In genomic region chr19:39413269-39413902, GRCh38 we compare ENCODE assay signal across 8 cellular contexts. TPM values are rescaled to one million over a fixed set of nuclear protein-coding genes. Genes with fewer than 3 reads are reported as not detected.
A peak's percentile ranks its signal among the peaks of the same experiment; 100 is the strongest.
DNase-seq lines count a peak whose midpoint lies in the region; ATAC-seq, FAIRE-seq and TF ChIP-seq lines count a peak whose summit lies in the region.

No MANE protein-coding gene starts in this region.

- TF ChIP-seq CTCF in A549 (IDR thresholded peaks at IDR 0.05), result no peak

- peak overlapping the region; percentile 95 for H4K91ac ChIP-seq in mesenchymal stem cell (ENCODE audit: low read length)

- H4K8ac ChIP-seq in mesenchymal stem cell (ENCODE audit: low read length), result peak overlapping the region; percentile 79

- no peak for FAIRE-seq in A549 (lab: Jason Lieb, UNC)

- H3K14ac ChIP-seq in mesenchymal stem cell (ENCODE audit: low read length in 2 of 2), result peak overlapping the region in 1 of 2 experiments; percentile 62

- TF ChIP-seq EP300 in A549 (IDR thresholded peaks at IDR 0.05), result no peak; a peak in 1 of 5 replicates

- CTCF ChIA-PET in A549 (lab: Yijun Ruan, JAX), result interaction anchor here (0.6 to 23.5 kb wide), 15 partner anchors 13 to 130 kb away, joined by 3 to 457 read pairs (median 6); partner anchors contain the start of genes EID2B, MED29, PAF1 and RPS16

- H3K27ac ChIP-seq in A549 (peak overlapping the region; percentile 89 to 94), mesenchymal stem cell (ENCODE audit: low read length, poor library complexity, severe bottlenecking) (peak overlapping the region; percentile 98), urinary bladder (ENCODE audit: low read depth) (peak overlapping the region; percentile 88)

- no peak overlapping the region for H3K23ac ChIP-seq in mesenchymal stem cell (ENCODE audit: low read length in 2 of 2)

- peak; percentile 67 to 74 for DNase-seq in A549 (ENCODE audit: low read depth in 1 of 2, low spot score in 1 of 2)
- DNase-seq in H7, result peak; percentile 94
- peak; percentile 85 for DNase-seq in ecto neural progenitor cell (ENCODE audit: low spot score)
- peak; percentile 77 for DNase-seq in mesenchymal stem cell
- no peak for DNase-seq in epidermal melanocyte (ENCODE audit: insufficient read length, low spot score)
- no peak for DNase-seq in KG1 (lab: John Stamatoyannopoulos, UW)

- H3K18ac ChIP-seq in mesenchymal stem cell (ENCODE audit: low read depth in 1 of 2, low read length in 2 of 2), result peak overlapping the region; percentile 81 to 87

- 4% methylated on average over 30 of the region's 55 CpGs for WGBS in A549 (ENCODE audit: missing lambda C conversion rate)
- WGBS in mesenchymal stem cell, result under 1% methylated on average over 42 of the region's 55 CpGs
- 2% methylated on average over 55 of the region's 55 CpGs for WGBS in urinary bladder

- ATAC-seq in A549, result peak; percentile 1; a peak in 4 of 6 replicates
- peak; percentile 0 for ATAC-seq in SK-N-SH treated with all-trans-retinoic acid at 6 μM for 48 hours

- no peak overlapping the region for H2AFZ ChIP-seq in mesenchymal stem cell (ENCODE audit: low read depth, low read length)

- no peak for TF ChIP-seq RAD21 in A549 (conservative IDR thresholded peaks at IDR 0.05 in 1 of 2, IDR thresholded peaks at IDR 0.05 in 1 of 2)

- no peaks in the 10 kb centered on the region for H3K9me3 ChIP-seq in A549
- no peaks in the 10 kb centered on the region for H3K9me3 ChIP-seq in mesenchymal stem cell (ENCODE audit: control insufficient read depth, low read length)

- H2BK5ac ChIP-seq in mesenchymal stem cell (ENCODE audit: low read depth, low read length, poor library complexity, severe bottlenecking), result peak overlapping the region; percentile 97

- H2BK15ac ChIP-seq in mesenchymal stem cell (ENCODE audit: low read depth, poor library complexity, severe bottlenecking), result peak overlapping the region; percentile 83

- peak overlapping the region; percentile 90 for H2AK5ac ChIP-seq in mesenchymal stem cell (ENCODE audit: low read length, severe bottlenecking)

- H3K4me1 ChIP-seq in A549 (peaks cover 41% of the 10 kb centered on the region), mesenchymal stem cell (ENCODE audit: control insufficient read depth, insufficient read depth, low read depth, low read length) (peaks cover 46% of the 10 kb centered on the region), urinary bladder (ENCODE audit: insufficient read depth) (no peaks in the 10 kb centered on the region)

- H3K4me3 ChIP-seq in A549 (peak overlapping the region; percentile 67), H7 (ENCODE audit: insufficient read depth, low read depth, low read length) (peak overlapping the region; percentile 87), mesenchymal stem cell (ENCODE audit: insufficient read depth in 1 of 2, low read depth in 1 of 2, low read length in 2 of 2) (peak overlapping the region; percentile 75 to 92), urinary bladder (ENCODE audit: low read depth, low read length) (peak overlapping the region; percentile 60)

- H3K27me3 ChIP-seq in H7 (ENCODE audit: control insufficient read depth, insufficient read depth, low read length) (no peaks in the 10 kb centered on the region), mesenchymal stem cell (ENCODE audit: control insufficient read depth in 1 of 2, insufficient read depth in 1 of 2, low read length in 2 of 2) (no peaks in the 10 kb centered on the region)

- peak; percentile 37; the same call in 1 of the 2 replicates for TF ChIP-seq POLR2A in A549 (IDR thresholded peaks at IDR 0.05; ENCODE audit: low read length)

- peak overlapping the region in 1 of 2 experiments; percentile 75 for H2BK12ac ChIP-seq in mesenchymal stem cell (ENCODE audit: low read length in 2 of 2)

- H2BK120ac ChIP-seq in mesenchymal stem cell (ENCODE audit: low read depth, low read length), result peak overlapping the region; percentile 95

- H3K4ac ChIP-seq in mesenchymal stem cell (ENCODE audit: low read depth in 1 of 2, low read length in 2 of 2), result peak overlapping the region; percentile 58 to 97

- H3K4me2 ChIP-seq in A549 (peak overlapping the region; percentile 89), mesenchymal stem cell (ENCODE audit: low read length, poor library complexity, severe bottlenecking) (peak overlapping the region; percentile 83)

- POLR2A ChIA-PET in A549 (lab: Yijun Ruan, JAX), result interaction anchor here (0.9 to 4.7 kb wide), 9 partner anchors 14 to 119 kb away, joined by 3 to 102 read pairs (median 9); partner anchors contain the start of genes EID2B, MED29, PAF1 and RPS16

- H3K36me3 ChIP-seq in H7 (replicated peaks; ENCODE audit: control insufficient read depth, insufficient read depth, low read length), result peaks cover 12% of the 10 kb centered on the region
- peaks cover 7 to 38% of the 10 kb centered on the region in 2 experiments for H3K36me3 ChIP-seq in mesenchymal stem cell (ENCODE audit: control insufficient read depth in 1 of 2, insufficient read depth in 2 of 2, low read depth in 1 of 2, low read length in 2 of 2)
- peaks cover 3% of the 10 kb centered on the region for H3K36me3 ChIP-seq in urinary bladder (ENCODE audit: insufficient read depth)

- peaks cover 7% of the 10 kb centered on the region for H3K79me1 ChIP-seq in mesenchymal stem cell (replicated peaks; ENCODE audit: low read length, poor library complexity, severe bottlenecking)

- H3K9ac ChIP-seq in mesenchymal stem cell (ENCODE audit: low read length), result peak overlapping the region; percentile 98

TF ChIP-seq in A549, 52 proteins besides CTCF, POLR2A, EP300 and RAD21 (continues in another document):
- TF ChIP-seq ZC3H11A (IDR thresholded peaks at IDR 0.05) (no peak), ESRRA (IDR thresholded peaks at IDR 0.05; ENCODE audit: borderline replicate concordance, low read length) (no peak), JUN (IDR thresholded peaks at IDR 0.05) (peak; percentile 22 to 50; a peak in 1 of 5 replicates)

TF ChIP-seq in SK-N-SH treated with all-trans-retinoic acid at 6 μM for 48 hours, 23 proteins besides CTCF, POLR2A, EP300 and RAD21 (continues in another document):
- TF ChIP-seq SNAI2 (CRISPR knock-in tag; IDR thresholded peaks at IDR 0.05), result no peak

RNA-seq across cellular contexts. Expression of gene PLEKHG2, which starts 0.9 kb away (rescaled TPM):
- polyA plus RNA-seq in A549 (2011; rRNA removed), result 21.6 and 35.1 TPM in 2 replicates
- polyA plus RNA-seq in A549 (2012; cell fraction: cytosol; rRNA removed), result 17.7 and 23.5 TPM in 2 replicates
- 94.8 and 104 TPM in 2 replicates for polyA plus RNA-seq in A549 (2012; cell fraction: nucleus; rRNA removed)
- polyA plus RNA-seq in A549 (2017; fragmentation: RNase III; extraction: RNeasy Plus Mini Kit Qiagen cat#74134 plus additional on column Dnase treatment), result 32.2 to 41.7 TPM (median 39.1 TPM) in 3 replicates
- 43.4 and 45.6 TPM in 2 replicates for polyA minus RNA-seq in A549 (2011; rRNA and poly(A)+ RNA removed)
- total RNA-seq in H7 (2014; rRNA removed; shearing (Covaris generic)), result 34.2 and 90.9 TPM in 2 replicates
- polyA plus RNA-seq in mesenchymal stem cell (2013, experiment 1 of 2), result 61.4 TPM
- 51.6 TPM for polyA plus RNA-seq in mesenchymal stem cell (2013, experiment 2 of 2)
- total RNA-seq in urinary bladder, result 28.9 TPM
- 30.5 TPM for polyA plus RNA-seq in urinary bladder

RNA-seq across cellular contexts. Expression of gene ZFP36, which starts 6.7 kb away (rescaled TPM):
- polyA plus RNA-seq in A549 (2011; rRNA removed) (29.1 and 35.6 TPM in 2 replicates), A549 (2017; fragmentation: RNase III; extraction: RNeasy Plus Mini Kit Qiagen cat#74134 plus additional on column Dnase treatment) (16.5 to 22.1 TPM (median 18.3 TPM) in 3 replicates), urinary bladder (759 TPM)
- 37.1 and 59.9 TPM in 2 replicates for polyA plus RNA-seq in A549 (2012; cell fraction: cytosol; rRNA removed)
- polyA plus RNA-seq in A549 (2012; cell fraction: nucleus; rRNA removed), result 113 and 124 TPM in 2 replicates
- polyA minus RNA-seq in A549 (2011; rRNA and poly(A)+ RNA removed), result 13.2 and 18.9 TPM in 2 replicates
- 2.2 and 6.4 TPM in 2 replicates for total RNA-seq in H7 (2014; rRNA removed; shearing (Covaris generic))
- 316 TPM for polyA plus RNA-seq in mesenchymal stem cell (2013, experiment 1 of 2)
- polyA plus RNA-seq in mesenchymal stem cell (2013, experiment 2 of 2), result 290 TPM
- total RNA-seq in urinary bladder, result 13.0 TPM

RNA-seq across cellular contexts. Expression of gene MED29, which starts 22.2 kb away (rescaled TPM):
- polyA plus RNA-seq in A549 (2011; rRNA removed), result 55.7 and 57.5 TPM in 2 replicates
- polyA plus RNA-seq in A549 (2012; cell fraction: cytosol; rRNA removed), result 62.4 and 81.8 TPM in 2 replicates
- polyA plus RNA-seq in A549 (2012; cell fraction: nucleus; rRNA removed), result 48.3 and 60.2 TPM in 2 replicates
- polyA plus RNA-seq in A549 (2017; fragmentation: RNase III; extraction: RNeasy Plus Mini Kit Qiagen cat#74134 plus additional on column Dnase treatment), result 47.7 to 50.7 TPM (median 48.7 TPM) in 3 replicates
- polyA minus RNA-seq in A549 (2011; rRNA and poly(A)+ RNA removed), result 48.8 and 57.0 TPM in 2 replicates
- 38.2 and 41.6 TPM in 2 replicates for total RNA-seq in H7 (2014; rRNA removed; shearing (Covaris generic))
- 31.3 TPM for polyA plus RNA-seq in mesenchymal stem cell (2013, experiment 1 of 2)
- polyA plus RNA-seq in mesenchymal stem cell (2013, experiment 2 of 2), result 31.7 TPM
- 14.8 TPM for total RNA-seq in urinary bladder
- polyA plus RNA-seq in urinary bladder, result 50.0 TPM

RNA-seq across cellular contexts. Expression of gene RPS16, which starts 22.4 kb away (rescaled TPM):
- polyA plus RNA-seq in A549 (2011; rRNA removed), result 4,855 and 5,722 TPM in 2 replicates
- polyA plus RNA-seq in A549 (2012; cell fraction: cytosol; rRNA removed), result 15,003 and 17,959 TPM in 2 replicates
- 8,488 and 9,467 TPM in 2 replicates for polyA plus RNA-seq in A549 (2012; cell fraction: nucleus; rRNA removed)
- 4,280 to 4,348 TPM (median 4,297 TPM) in 3 replicates for polyA plus RNA-seq in A549 (2017; fragmentation: RNase III; extraction: RNeasy Plus Mini Kit Qiagen cat#74134 plus additional on column Dnase treatment)
- polyA minus RNA-seq in A549 (2011; rRNA and poly(A)+ RNA removed), result 5,249 and 5,947 TPM in 2 replicates
- total RNA-seq in H7 (2014; rRNA removed; shearing (Covaris generic)), result 42.4 and 55.8 TPM in 2 replicates
- 3,108 TPM for polyA plus RNA-seq in mesenchymal stem cell (2013, experiment 1 of 2)
- 3,178 TPM for polyA plus RNA-seq in mesenchymal stem cell (2013, experiment 2 of 2)
- total RNA-seq in urinary bladder, result 27.7 TPM
- polyA plus RNA-seq in urinary bladder, result 3,259 TPM

RNA-seq across cellular contexts. Expression of gene PAF1, which starts 22.5 kb away (rescaled TPM):
- polyA plus RNA-seq in A549 (2011; rRNA removed) (73.0 and 103 TPM in 2 replicates), A549 (2017; fragmentation: RNase III; extraction: RNeasy Plus Mini Kit Qiagen cat#74134 plus additional on column Dnase treatment) (89.4 to 110 TPM (median 108 TPM) in 3 replicates), urinary bladder (52.8 TPM)
- 72.7 and 76.5 TPM in 2 replicates for polyA plus RNA-seq in A549 (2012; cell fraction: cytosol; rRNA removed)
- 133 and 138 TPM in 2 replicates for polyA plus RNA-seq in A549 (2012; cell fraction: nucleus; rRNA removed)
- 77.6 and 78.1 TPM in 2 replicates for polyA minus RNA-seq in A549 (2011; rRNA and poly(A)+ RNA removed)
- total RNA-seq in H7 (2014; rRNA removed; shearing (Covaris generic)), result 20.7 and 21.6 TPM in 2 replicates
- 45.4 TPM for polyA plus RNA-seq in mesenchymal stem cell (2013, experiment 1 of 2)
- polyA plus RNA-seq in mesenchymal stem cell (2013, experiment 2 of 2), result 45.0 TPM
- 11.7 TPM for total RNA-seq in urinary bladder

Comparison
In these comparisons a context has a peak if more than half of its experiments do, and no peak if none do; other contexts are left out.
1. DNase-seq: peak in A549 (2 of 2), H7 (single experiment), ecto neural progenitor cell (single experiment) and mesenchymal stem cell (single experiment); none in epidermal melanocyte (single experiment) and KG1 (single experiment).
2. Peak in every context shown above with its lines, with median percentiles within 50 percentile points of each other: H3K27ac ChIP-seq and H3K4me3 ChIP-seq.